Comparison of ENCODE assay signal across 1 cellular context in the genomic region with DNA sequence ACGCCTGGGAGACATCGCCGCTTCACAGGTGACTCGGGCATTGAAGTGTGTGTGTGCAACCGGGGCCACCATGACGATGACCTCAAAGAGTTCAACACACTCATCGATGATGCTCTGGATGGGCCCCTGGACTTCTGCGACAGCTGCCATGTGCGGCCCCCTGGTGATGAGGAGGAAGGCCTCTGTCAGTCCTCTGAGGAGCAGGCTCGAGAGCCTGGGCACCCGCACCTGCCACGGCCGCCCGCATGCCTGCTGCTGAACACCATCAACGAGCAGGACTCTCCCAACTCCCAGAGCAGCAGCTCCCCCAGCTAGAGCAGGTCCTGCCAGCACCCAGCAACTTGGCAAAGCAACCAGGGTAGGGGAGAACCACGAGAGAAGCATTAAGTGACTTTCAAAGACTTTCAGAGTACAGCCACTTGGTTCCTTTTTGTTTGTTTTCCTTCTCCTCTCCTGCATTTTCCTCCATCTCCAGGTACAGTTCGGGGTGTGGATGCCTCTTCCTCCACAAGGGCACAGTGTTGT.
TF ChIP-seq lines count a peak whose summit lies in the region.

No MANE protein-coding gene starts in this region.

TF ChIP-seq in liver, 16 proteins besides CTCF, POLR2A, EP300 and RAD21 (continued from another document):
- TF ChIP-seq ZBTB33 (IDR thresholded peaks at IDR 0.05) = no peak
- no peak for TF ChIP-seq RXRA (IDR thresholded peaks at IDR 0.05)
